In genomic region chr15:67542462-67543347, GRCh38 we compare ENCODE assay signal across 1 cellular context.
TF ChIP-seq lines count a peak whose summit lies in the region.

TSS of gene MAP2K5 (plus strand) at chr15:67542703. CDS start at chr15:67543336, 633 bp downstream.

TF ChIP-seq in GM12878, 131 proteins besides CTCF, POLR2A, EP300 and RAD21 (continues in another document):
- TF ChIP-seq EGR1 (IDR thresholded peaks at IDR 0.05; ENCODE audit: borderline replicate concordance in 1 of 2, low read depth in 2 of 2, low read length in 2 of 2) (no peak), SMARCA5 (IDR thresholded peaks at IDR 0.05) (peak; percentile 72; the same call in 1 of the 2 replicates), POU2F2 (IDR thresholded peaks at IDR 0.05; ENCODE audit: borderline replicate concordance, low read depth, low read length) (0 out of 3 replicates have a peak, but pooled peaks have one; percentile 25), STAT3 (IDR thresholded peaks at IDR 0.05; ENCODE audit: low read depth, low read length) (no peak), DPF2 (IDR thresholded peaks at IDR 0.05) (peak; percentile 63; the same call in 1 of the 2 replicates), HDGF (IDR thresholded peaks at IDR 0.05) (peak; percentile 86), GATAD2B (conservative IDR thresholded peaks at IDR 0.05; ENCODE audit: low read depth) (peak; percentile 81), ASH2L (IDR thresholded peaks at IDR 0.05; ENCODE audit: borderline replicate concordance, low read depth) (peak; percentile 93; the same call in 1 of the 2 replicates), CHD4 (IDR thresholded peaks at IDR 0.05) (no peak), HCFC1 (IDR thresholded peaks at IDR 0.05; ENCODE audit: low read length) (peak; percentile 72), NR2F1 (conservative IDR thresholded peaks at IDR 0.05) (peak; percentile 66), MLLT1 (IDR thresholded peaks at IDR 0.05) (peak; percentile 66; the same call in 1 of the 2 replicates), BCLAF1 (IDR thresholded peaks at IDR 0.05) (0 out of 2 replicates have a peak, but pooled peaks have one; percentile 55), CREM (IDR thresholded peaks at IDR 0.05; ENCODE audit: low read depth) (peak; percentile 67; the same call in 1 of the 2 replicates), SIX5 (IDR thresholded peaks at IDR 0.05; ENCODE audit: low read depth, low read length, severe bottlenecking) (peak; percentile 67), PBX3 (IDR thresholded peaks at IDR 0.05; ENCODE audit: insufficient replicate concordance, low read depth, low read length) (no peak), SRF (IDR thresholded peaks at IDR 0.05; ENCODE audit: low read depth in 2 of 2, low read length in 2 of 2) (no peak), MEF2B (IDR thresholded peaks at IDR 0.05; ENCODE audit: partially characterized antibody, poor library complexity, severe bottlenecking) (no peak), MTA3 (IDR thresholded peaks at IDR 0.05; ENCODE audit: borderline replicate concordance, low read length) (no peak), E2F4 (IDR thresholded peaks at IDR 0.05; ENCODE audit: low read depth, low read length) (no peak), TCF3 (IDR thresholded peaks at IDR 0.05; ENCODE audit: borderline replicate concordance, insufficient read depth, low read depth, low read length) (0 out of 2 replicates have a peak, but pooled peaks have one; percentile 28), E2F8 (IDR thresholded peaks at IDR 0.05; ENCODE audit: low read depth, partially characterized antibody) (no peak), ETV6 (conservative IDR thresholded peaks at IDR 0.05 in 1 of 2, IDR thresholded peaks at IDR 0.05 in 1 of 2; ENCODE audit: borderline replicate concordance in 1 of 2, low read depth in 1 of 2) (no peak), IKZF1 (conservative IDR thresholded peaks at IDR 0.05) (peak; percentile 96), EZH2 (IDR thresholded peaks at IDR 0.05; ENCODE audit: borderline replicate concordance, control insufficient read depth, low read depth, low read length) (no peak), HDAC6 (IDR thresholded peaks at IDR 0.05; ENCODE audit: unreplicated experiment) (peak; percentile 68), CHD1 (IDR thresholded peaks at IDR 0.05; ENCODE audit: low read depth, low read length) (0 out of 2 replicates have a peak, but pooled peaks have one; percentile 14), NKRF (conservative IDR thresholded peaks at IDR 0.05) (peak; percentile 56), SUPT20H (IDR thresholded peaks at IDR 0.05; ENCODE audit: borderline replicate concordance, control insufficient read depth, low read depth, low read length) (no peak), JUND (IDR thresholded peaks at IDR 0.05; ENCODE audit: low read depth, low read length) (no peak), KLF5 (IDR thresholded peaks at IDR 0.05; ENCODE audit: partially characterized antibody) (no peak), TCF12 (IDR thresholded peaks at IDR 0.05; ENCODE audit: low read depth, low read length) (0 out of 2 replicates have a peak, but pooled peaks have one; percentile 6), BACH1 (IDR thresholded peaks at IDR 0.05; ENCODE audit: borderline replicate concordance) (peak; percentile 65), ZNF384 (IDR thresholded peaks at IDR 0.05; ENCODE audit: borderline replicate concordance, low read depth, low read length) (no peak), RUNX3 (IDR thresholded peaks at IDR 0.05; ENCODE audit: low read length) (peak; percentile 19; the same call in 1 of the 2 replicates), ZNF207 (IDR thresholded peaks at IDR 0.05; ENCODE audit: borderline replicate concordance) (0 out of 2 replicates have a peak, but pooled peaks have one; percentile 53), ZBTB4 (CRISPR knock-in tag; IDR thresholded peaks at IDR 0.05) (no peak), NFXL1 (IDR thresholded peaks at IDR 0.05; ENCODE audit: borderline replicate concordance) (0 out of 2 replicates have a peak, but pooled peaks have one; percentile 61), NR2C1 (IDR thresholded peaks at IDR 0.05) (peak; percentile 97), MAX (IDR thresholded peaks at IDR 0.05; ENCODE audit: low read depth, low read length) (peak; percentile 31; the same call in 1 of the 2 replicates), LARP7 (IDR thresholded peaks at IDR 0.05) (peak; percentile 94), NBN (IDR thresholded peaks at IDR 0.05) (0 out of 2 replicates have a peak, but pooled peaks have one; percentile 29)
